Comparison of ENCODE assay signal across 15 cellular contexts in the genomic region with DNA sequence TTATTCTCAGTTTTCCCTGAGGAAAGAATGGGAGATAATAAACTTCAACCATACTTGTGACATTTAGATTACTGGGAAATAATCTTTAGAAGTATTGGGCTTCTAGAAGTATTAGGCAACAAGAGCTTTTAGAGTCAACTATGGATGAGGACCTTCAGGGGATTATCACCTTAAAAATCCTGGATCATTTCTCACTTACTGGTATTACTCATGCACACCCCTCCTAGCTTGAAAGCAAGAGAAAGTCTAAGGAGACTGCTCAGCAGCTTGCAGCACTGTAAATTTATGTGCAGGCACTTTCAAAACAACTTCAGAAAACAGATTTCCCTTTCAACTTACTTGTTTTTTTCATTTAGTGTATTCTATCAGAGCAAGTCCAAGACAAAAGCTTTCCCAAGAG.
A peak's percentile ranks its signal among the peaks of the same experiment; 100 is the strongest.
DNase-seq lines count a peak whose midpoint lies in the region; ATAC-seq and TF ChIP-seq lines count a peak whose summit lies in the region.
"Had no signal": no experiment of that assay in that cellular context is flagged by ENCODE, and none has a peak within 500 bp of the region (broad histone marks: within the 10 kb centered on the region; RNA-seq: fewer than 3 reads in every experiment).

No MANE protein-coding gene starts in this region.

- no peak overlapping the region for H3K4me3 ChIP-seq in fibroblast of the aortic adventitia (ENCODE audit: low read depth, low read length)
- H3K4me3 ChIP-seq: A549, GM12878 had no signal

- peak overlapping the region; percentile 11 for H3K27ac Mint-ChIP-seq in nephron progenitor cell
- H3K27ac Mint-ChIP-seq: CD4-positive, alpha-beta memory T cell; H9; IgD-negative memory B cell had no signal

- in situ Hi-C loops in GM13976 (cut with MboI; ENCODE audit: low sequenced_read_pairs, unreplicated experiment): no loop called here

- TF ChIP-seq CTCF in fibroblast of the aortic adventitia (IDR thresholded peaks at IDR 0.05; ENCODE audit: insufficient read depth, low read length) (no peak), nephron progenitor cell (IDR thresholded peaks at IDR 0.05) (no peak), GM13976 (IDR thresholded peaks at IDR 0.05; ENCODE audit: borderline replicate concordance, control extremely low read depth, extremely low read depth, insufficient read depth, missing control alignments) (no peak)

- H3K4me3 Mint-ChIP-seq in nephron progenitor cell: no peak overlapping the region
- H3K4me3 Mint-ChIP-seq: CD4-positive, alpha-beta memory T cell; H9; IgD-negative memory B cell had no signal

- no peak for ATAC-seq in GM18868 (IDR thresholded peaks at IDR 0.05; ENCODE audit: unreplicated experiment)
- ATAC-seq: A549, GM12878 had no signal

- H3K36me3 Mint-ChIP-seq in nephron progenitor cell (ENCODE audit: low read depth): no peaks in the 10 kb centered on the region
- H3K36me3 Mint-ChIP-seq: CD4-positive, alpha-beta memory T cell; IgD-negative memory B cell had no signal

- H3K27me3 Mint-ChIP-seq in nephron progenitor cell (ENCODE audit: low read depth, poor library complexity): no peaks in the 10 kb centered on the region
- H3K27me3 Mint-ChIP-seq: CD4-positive, alpha-beta memory T cell; IgD-negative memory B cell had no signal

- DNase-seq in NCI-H524 (lab: John Stamatoyannopoulos, UW) (peak; percentile 30 to 64), NCI-H524 treated with DMSO at 0.1 percent for 48 hours (lab: John Stamatoyannopoulos, UW) (peak; percentile 58), fibroblast of the aortic adventitia (ENCODE audit: low read depth) (peak; percentile 58), nephron progenitor cell (no peak), GM13976 (ENCODE audit: low spot score) (no peak)
- no peak for DNase-seq in stimulated activated CD4-positive, alpha-beta T cell treated with anti-CD3 and anti-CD28 coated beads, Interleukin-2, amount 100 ng/mL, for 48 hours
- DNase-seq: BE2C; CD4-positive, alpha-beta memory T cell; COR-L47; GOT3; H9 had no signal

- H3K9me3 Mint-ChIP-seq in nephron progenitor cell: no peaks in the 10 kb centered on the region
- H3K9me3 Mint-ChIP-seq: H9 had no signal

- H3K4me1 Mint-ChIP-seq in nephron progenitor cell: peaks cover 29% of the 10 kb centered on the region
- H3K4me1 Mint-ChIP-seq: CD4-positive, alpha-beta memory T cell; IgD-negative memory B cell had no signal

Comparison
In these comparisons a context has a peak if more than half of its experiments do, and no peak if none do; other contexts are left out.
1. DNase-seq: peak in NCI-H524 (2 of 2), NCI-H524 treated with DMSO at 0.1 percent for 48 hours (single experiment) and fibroblast of the aortic adventitia (single experiment); none in nephron progenitor cell (single experiment), stimulated activated CD4-positive, alpha-beta T cell treated with anti-CD3 and anti-CD28 coated beads, Interleukin-2, amount 100 ng/mL, for 48 hours (0 of 2) and GM13976 (single experiment).